ENCODE assay signal across 19 cellular contexts in genomic region chr6:79188885-79189505, GRCh38. TPM values are rescaled to one million over a fixed set of nuclear protein-coding genes. Genes with fewer than 3 reads are reported as not detected.
A peak's percentile ranks its signal among the peaks of the same experiment; 100 is the strongest.
DNase-seq lines count a peak whose midpoint lies in the region; ATAC-seq, FAIRE-seq and TF ChIP-seq lines count a peak whose summit lies in the region.
"Had no signal": no experiment of that assay in that cellular context is flagged by ENCODE, and none has a peak within 500 bp of the region (broad histone marks: within the 10 kb centered on the region; RNA-seq: fewer than 3 reads in every experiment).

No MANE protein-coding gene starts in this region.

- H3K36me3 ChIP-seq in right lobe of liver (no peaks in the 10 kb centered on the region), HepG2 (replicated peaks in 1 of 2; ENCODE audit: control insufficient read depth in 1 of 2, insufficient read depth in 2 of 2, low read length in 2 of 2) (no peaks in the 10 kb centered on the region), endothelial cell of umbilical vein (ENCODE audit: control insufficient read depth in 2 of 2, extremely low read depth in 1 of 2, insufficient read depth in 2 of 2, low read length in 2 of 2) (no peaks in the 10 kb centered on the region), A673 (ENCODE audit: insufficient read depth, low read length, poor library complexity, severe bottlenecking) (no peaks in the 10 kb centered on the region)

- peaks cover 0 to 13% (median 6%) of the 10 kb centered on the region in 4 donors for H3K4me1 ChIP-seq in right lobe of liver
- peaks cover 28% of the 10 kb centered on the region for H3K4me1 ChIP-seq in HepG2 (ENCODE audit: insufficient read depth, low read length)
- no peaks in the 10 kb centered on the region for H3K4me1 ChIP-seq in endothelial cell of umbilical vein (ENCODE audit: control insufficient read depth, extremely low read depth, insufficient read depth, low read length)
- H3K4me1 ChIP-seq in A673 (ENCODE audit: insufficient read depth, low read length, poor library complexity, severe bottlenecking), result no peaks in the 10 kb centered on the region

- no peak overlapping the region for H2AFZ ChIP-seq in HepG2 (ENCODE audit: low read length)
- no peak overlapping the region for H2AFZ ChIP-seq in endothelial cell of umbilical vein (ENCODE audit: low read depth, low read length)

- TF ChIP-seq POLR2A in right lobe of liver (IDR thresholded peaks at IDR 0.05) (no peak), HepG2 (IDR thresholded peaks at IDR 0.05; ENCODE audit: insufficient read depth in 1 of 2, low read depth in 2 of 2, low read length in 2 of 2) (no peak), endothelial cell of umbilical vein (IDR thresholded peaks at IDR 0.05; ENCODE audit: low read depth, low read length) (no peak), erythroblast (IDR thresholded peaks at IDR 0.05; ENCODE audit: low read length) (no peak)

- BruUV-seq in HepG2 (replicated peaks; lab: Mats Ljungman, UMichigan) (no TSS peak), endothelial cell of umbilical vein (replicated peaks; lab: Mats Ljungman, UMichigan) (no TSS peak), A673 (replicated peaks; lab: Mats Ljungman, UMichigan) (no TSS peak)

- CTCF ChIA-PET in HepG2 (lab: Yijun Ruan, JAX; ENCODE audit: low intra/inter-chr PET ratio, low total read pairs) (no interaction called here), endothelial cell of umbilical vein (lab: Charles Lee) (interaction anchor here (0.8 to 1.3 kb wide), 3 partner anchors 13 to 76 kb away, joined by 4 to 5 read pairs (median 4); no protein-coding TSS in a partner anchor), A673 (lab: Charles Lee) (no interaction called here)

- H3K9ac ChIP-seq in HepG2 (ENCODE audit: insufficient read depth, low read depth, low read length) (no peak overlapping the region), endothelial cell of umbilical vein (replicated peaks; ENCODE audit: extremely low read depth, insufficient read depth, low read length) (no peak overlapping the region)

- ATAC-seq in right lobe of liver (peak; percentile 17 to 74 (median 40)), HepG2 (no peak)
- ATAC-seq: HCT116, Panc1 had no signal

- in situ Hi-C loops in HepG2 (cut with HindIII; ENCODE audit: extremely low pct_ligation_motif_present, low pct_unique_long_range_greater_than_20kb), result no loop called here

- no peak overlapping the region for H3K27ac ChIP-seq in right lobe of liver
- no peak overlapping the region for H3K27ac ChIP-seq in HepG2 (ENCODE audit: extremely low read length, insufficient read depth, low read length)
- H3K27ac ChIP-seq in endothelial cell of umbilical vein (ENCODE audit: insufficient read depth, low read depth, low read length), result no peak overlapping the region
- no peak overlapping the region for H3K27ac ChIP-seq in A673 (ENCODE audit: low read depth, low read length, poor library complexity, severe bottlenecking)

- no peak for TF ChIP-seq RAD21 in HepG2 (CRISPR knock-in tag; IDR thresholded peaks at IDR 0.05)

- POLR2A ChIA-PET in HepG2 (lab: Yijun Ruan, JAX) (no interaction called here), endothelial cell of umbilical vein (lab: Charles Lee) (no interaction called here), A673 (lab: Charles Lee; ENCODE audit: low non-redundant PET) (no interaction called here)

- dilution Hi-C loops in endothelial cell of umbilical vein (cut with MboI; ENCODE audit: extremely low pct_ligation_motif_present, low sequenced_read_pairs), result no loop called here

- 61% methylated on average over 3 of the region's 3 CpGs for WGBS in right lobe of liver (ENCODE audit: insufficient coverage, low coverage, low lambda C conversion rate, missing lambda C conversion rate)
- WGBS in HepG2 (ENCODE audit: low lambda C conversion rate), result 84% methylated on average over 3 of the region's 3 CpGs

- H3K4me2 ChIP-seq in HepG2 (ENCODE audit: low read depth, low read length) (no peak overlapping the region), endothelial cell of umbilical vein (ENCODE audit: insufficient read depth, low read length) (no peak overlapping the region)

- TF ChIP-seq EP300 in HepG2 (IDR thresholded peaks at IDR 0.05; ENCODE audit: low read depth in 2 of 2, low read length in 2 of 2), result no peak
- no peak for TF ChIP-seq EP300 in HepG2 (CRISPR knock-in tag; IDR thresholded peaks at IDR 0.05; ENCODE audit: borderline replicate concordance)

- H3K27me3 ChIP-seq in right lobe of liver (no peaks in the 10 kb centered on the region), HepG2 (ENCODE audit: control insufficient read depth in 1 of 2, insufficient read depth in 2 of 2, low read length in 2 of 2) (peaks cover 0 to 2% of the 10 kb centered on the region in 2 experiments; a peak in 1 of 5 replicates), endothelial cell of umbilical vein (ENCODE audit: control insufficient read depth in 2 of 2, insufficient read depth in 2 of 2, low read length in 2 of 2) (no peaks in the 10 kb centered on the region), A673 (replicated peaks; ENCODE audit: insufficient read depth, low read depth, low read length, poor library complexity) (no peaks in the 10 kb centered on the region)

- H4K20me1 ChIP-seq in HepG2 (ENCODE audit: insufficient read depth, low read length), result no peaks in the 10 kb centered on the region
- no peaks in the 10 kb centered on the region for H4K20me1 ChIP-seq in endothelial cell of umbilical vein (replicated peaks; ENCODE audit: control insufficient read depth, extremely low read depth, insufficient read depth, low read length)

- H3K9me3 ChIP-seq in right lobe of liver (no peaks in the 10 kb centered on the region), HepG2 (ENCODE audit: low read length) (peaks cover 7% of the 10 kb centered on the region), endothelial cell of umbilical vein (replicated peaks; ENCODE audit: control insufficient read depth, insufficient read depth, low read length) (no peaks in the 10 kb centered on the region), A673 (ENCODE audit: low read depth, low read length, poor library complexity, severe bottlenecking) (peaks cover 8% of the 10 kb centered on the region)

- TF ChIP-seq CTCF in right lobe of liver (IDR thresholded peaks at IDR 0.05) (no peak), HepG2 (CRISPR knock-in tag; IDR thresholded peaks at IDR 0.05) (no peak), endothelial cell of umbilical vein (IDR thresholded peaks at IDR 0.05; ENCODE audit: extremely low read depth in 1 of 2, insufficient read depth in 1 of 2, low read depth in 1 of 2, low read length in 2 of 2) (no peak), A673 (conservative IDR thresholded peaks at IDR 0.05; ENCODE audit: low read depth, low read length) (no peak)

- no peaks in the 10 kb centered on the region for H3K9me1 ChIP-seq in endothelial cell of umbilical vein (replicated peaks; ENCODE audit: control insufficient read depth, extremely low read depth, insufficient read depth, low read length)

- no peak for DNase-seq in right lobe of liver
- no peak for DNase-seq in HepG2 (ENCODE audit: low spot score)
- DNase-seq in endothelial cell of umbilical vein (ENCODE audit: low read depth, low spot score), result peak; percentile 7
- DNase-seq in midbrain (lab: John Stamatoyannopoulos, UW), result peak; percentile 7
- no peak for DNase-seq in NCI-H2171 (lab: John Stamatoyannopoulos, UW)
- DNase-seq in erythroblast (lab: John Stamatoyannopoulos, UW), result no peak
- no peak for DNase-seq in NCI-H345 (lab: John Stamatoyannopoulos, UW)
- no peak for DNase-seq in A673 (ENCODE audit: low spot score)
- DNase-seq: 8988T, DMS 273 treated with DMSO at 0.1 percent for 48 hours, EL, NCI-H1436 treated with DMSO at 0.1 percent for 48 hours, NCI-H2081, NCI-H510A, NCI-H82, SHP77 treated with DMSO at 0.1 percent for 48 hours had no signal

- intact Hi-C loops in right lobe of liver (cut with DNase I) (no loop called here), HepG2 (cut with micrococcal nuclease; ENCODE audit: unreplicated experiment) (no loop called here), endothelial cell of umbilical vein (cut with micrococcal nuclease) (no loop called here), A673 (cut with micrococcal nuclease; ENCODE audit: unreplicated experiment) (no loop called here)

- no peak overlapping the region for H3K4me3 ChIP-seq in right lobe of liver
- H3K4me3 ChIP-seq in HepG2 (replicated peaks in 1 of 3; ENCODE audit: insufficient read depth in 1 of 3, low read depth in 2 of 3, low read length in 3 of 3), result no peak overlapping the region
- no peak overlapping the region for H3K4me3 ChIP-seq in endothelial cell of umbilical vein (replicated peaks in 1 of 3; ENCODE audit: insufficient read depth in 1 of 3, low read depth in 1 of 3, low read length in 3 of 3)
- no peak overlapping the region for H3K4me3 ChIP-seq in A673 (ENCODE audit: low read depth, low read length, poor library complexity, severe bottlenecking)

- FAIRE-seq in HepG2 (lab: Jason Lieb, UNC), result no peak
- no peak for FAIRE-seq in endothelial cell of umbilical vein (lab: Jason Lieb, UNC)
- FAIRE-seq: GM18507 had no signal

- H3K79me2 ChIP-seq in HepG2 (ENCODE audit: insufficient read depth, low read length) (no peaks in the 10 kb centered on the region), endothelial cell of umbilical vein (ENCODE audit: control insufficient read depth, insufficient read depth, low read length) (no peaks in the 10 kb centered on the region)

RNA-seq across cellular contexts. Expression of gene HMGN3, which starts 45.5 kb away (rescaled TPM):
- total RNA-seq in right lobe of liver (10 to 100 TPM; 25.5 to 37.3 (median 32.9) TPM), HepG2 (2016; rRNA removed; fragmentation: Illumina TruSeq; extraction: Trizol) (145 and 212 TPM in 2 replicates), endothelial cell of umbilical vein (72.7 and 75.1 TPM in 2 replicates), A673 (2021) (83.8 and 87.2 TPM in 2 replicates)
- 39.0 and 47.5 TPM in 2 replicates for total RNA-seq in HepG2 (2016; cell fraction: cytosol; rRNA removed; fragmentation: Illumina TruSeq; extraction: Trizol; ENCODE audit: low read depth)
- total RNA-seq in HepG2 (2016; cell fraction: insoluble cytoplasmic fraction; rRNA removed; fragmentation: Illumina TruSeq; extraction: Trizol), result 143 and 216 TPM in 2 replicates
- 52.6 and 56.2 TPM in 2 replicates for total RNA-seq in HepG2 (2016; cell fraction: membrane; rRNA removed; fragmentation: Illumina TruSeq; extraction: Trizol)
- 70.2 and 76.8 TPM in 2 replicates for total RNA-seq in HepG2 (2016; cell fraction: nucleus; rRNA removed; fragmentation: Illumina TruSeq; extraction: Trizol)
- polyA plus RNA-seq in HepG2 (2011; rRNA removed) (61.8 and 67.9 TPM in 2 replicates), endothelial cell of umbilical vein (24.1 and 40.1 TPM in 2 replicates)
- 24.8 and 33.6 TPM in 2 replicates for polyA plus RNA-seq in HepG2 (2011; cell fraction: cytosol; rRNA removed)
- polyA plus RNA-seq in HepG2 (2011; cell fraction: nucleus; rRNA removed), result 78.1 and 86.2 TPM in 2 replicates
- polyA plus RNA-seq in HepG2 (2012), result 48.9 and 78.2 TPM in 2 replicates
- 58.5 and 83.4 TPM in 2 replicates for polyA plus RNA-seq in HepG2 (2016; cell fraction: cytosol; fragmentation: Illumina TruSeq; extraction: Trizol; ENCODE audit: low read depth)
- 297 and 339 TPM in 2 replicates for polyA plus RNA-seq in HepG2 (2016; cell fraction: insoluble cytoplasmic fraction; fragmentation: Illumina TruSeq; extraction: Trizol; ENCODE audit: low read depth)
- 73.2 and 77.0 TPM in 2 replicates for polyA plus RNA-seq in HepG2 (2016; cell fraction: membrane; fragmentation: Illumina TruSeq; extraction: Trizol; ENCODE audit: low read depth)
- 156 and 167 TPM in 2 replicates for polyA plus RNA-seq in HepG2 (2016; cell fraction: nucleus; fragmentation: Illumina TruSeq; extraction: Trizol; ENCODE audit: insufficient read depth, low read depth)
- polyA minus RNA-seq in HepG2 (2011; rRNA and poly(A)+ RNA removed; ENCODE audit: low replicate concordance), result 2.4 and 12.5 TPM in 2 replicates
- 11.9 and 14.2 TPM in 2 replicates for polyA minus RNA-seq in HepG2 (2011; cell fraction: cytosol; rRNA and poly(A)+ RNA removed)
- 22.8 and 28.2 TPM in 2 replicates for polyA minus RNA-seq in HepG2 (2011; cell fraction: nucleus; rRNA and poly(A)+ RNA removed)
- polyA plus RNA-seq in endothelial cell of umbilical vein (2011; cell fraction: cytosol; rRNA removed), result 72.0 and 78.4 TPM in 2 replicates
- 56.5 and 87.0 TPM in 2 replicates for polyA plus RNA-seq in endothelial cell of umbilical vein (2011; cell fraction: nucleus; rRNA removed)
- 67.1 and 107 TPM in 2 replicates for polyA plus RNA-seq in endothelial cell of umbilical vein (2012)
- 11.1 and 12.2 TPM in 2 replicates for polyA minus RNA-seq in endothelial cell of umbilical vein
- polyA minus RNA-seq in endothelial cell of umbilical vein (2011; cell fraction: cytosol; rRNA and poly(A)+ RNA removed), result 35.1 TPM
- 6.3 and 9.3 TPM in 2 replicates for polyA minus RNA-seq in endothelial cell of umbilical vein (2011; cell fraction: nucleus; rRNA and poly(A)+ RNA removed)

Comparison
In these comparisons a context has a peak if more than half of its experiments do, and no peak if none do; other contexts are left out.
1. DNase-seq: peak in endothelial cell of umbilical vein (single experiment) and midbrain (single experiment); none in right lobe of liver (0 of 3), HepG2 (single experiment), NCI-H2171 (single experiment), erythroblast (0 of 2), NCI-H345 (single experiment) and A673 (single experiment).